Comparison of ENCODE assay signal across 8 cellular contexts in the genomic region with DNA sequence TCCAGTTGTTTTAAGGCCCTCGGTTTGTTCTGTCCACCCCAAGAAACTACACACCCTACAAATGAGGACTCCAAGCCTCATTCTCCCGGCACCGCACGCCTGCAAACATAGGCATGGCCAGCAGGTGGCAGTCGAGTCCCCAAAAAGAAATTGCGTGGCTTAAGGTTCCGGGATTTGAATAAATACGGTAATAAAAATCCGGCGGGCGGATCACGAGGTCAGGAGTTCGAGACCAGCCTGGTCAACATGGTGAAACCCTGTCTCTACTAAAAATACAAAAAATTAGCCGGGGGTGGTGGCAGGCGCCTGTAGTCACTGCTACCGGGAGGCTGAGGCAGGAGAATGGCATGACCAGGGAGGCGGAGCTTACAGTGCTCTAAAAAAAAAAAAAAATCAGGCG. TPM values are rescaled to one million over a fixed set of nuclear protein-coding genes. Genes with fewer than 3 reads are reported as not detected.
DNase-seq lines count a peak whose midpoint lies in the region; ATAC-seq and TF ChIP-seq lines count a peak whose summit lies in the region.

No MANE protein-coding gene starts in this region.

- TF ChIP-seq CTCF in GM12872 (IDR thresholded peaks at IDR 0.05; ENCODE audit: insufficient read depth, low read depth, low read length): peak; percentile 79

- intact Hi-C loops in head of caudate nucleus (cut with DNase I): no loop called here

- DNase-seq in activated gamma-delta T cell treated with Interleukin-2 at 50 U/mL for 16 hours (peak; percentile 70), head of caudate nucleus (peak in 32 of 42 donors; percentile 11 to 75 (median 52)), renal cortical epithelial cell (ENCODE audit: low read depth) (peak; percentile 2), globus pallidus (ENCODE audit: low spot score) (no peak), cerebellum (ENCODE audit: low spot score) (no peak)

- ATAC-seq in HG03432 (IDR thresholded peaks at IDR 0.05; ENCODE audit: unreplicated experiment) (peak; percentile 49), SK-N-SH treated with all-trans-retinoic acid at 6 μM for 48 hours (peak; percentile 72)

TF ChIP-seq in SK-N-SH treated with all-trans-retinoic acid at 6 μM for 48 hours, 23 proteins besides CTCF, POLR2A, EP300 and RAD21:
- no peak for TF ChIP-seq ZNF8 (CRISPR knock-in tag; IDR thresholded peaks at IDR 0.05)

RNA-seq across cellular contexts. Expression of a gene that starts 21.8 kb away (rescaled TPM):
- not detected in 2 replicates for total RNA-seq in renal cortical epithelial cell
- total RNA-seq in cerebellum: 4.0 TPM

RNA-seq across cellular contexts. Expression of a gene that starts 34.4 kb away (rescaled TPM):
- total RNA-seq in renal cortical epithelial cell (not detected in 2 replicates), cerebellum (not detected)

Comparison
In these comparisons a context has a peak if more than half of its experiments do, and no peak if none do; other contexts are left out.
1. DNase-seq: peak in activated gamma-delta T cell treated with Interleukin-2 at 50 U/mL for 16 hours (single experiment), head of caudate nucleus (32 of 42) and renal cortical epithelial cell (single experiment); none in globus pallidus (single experiment) and cerebellum (single experiment).